Comparison of ENCODE assay signal across 8 cellular contexts in the genomic region with DNA sequence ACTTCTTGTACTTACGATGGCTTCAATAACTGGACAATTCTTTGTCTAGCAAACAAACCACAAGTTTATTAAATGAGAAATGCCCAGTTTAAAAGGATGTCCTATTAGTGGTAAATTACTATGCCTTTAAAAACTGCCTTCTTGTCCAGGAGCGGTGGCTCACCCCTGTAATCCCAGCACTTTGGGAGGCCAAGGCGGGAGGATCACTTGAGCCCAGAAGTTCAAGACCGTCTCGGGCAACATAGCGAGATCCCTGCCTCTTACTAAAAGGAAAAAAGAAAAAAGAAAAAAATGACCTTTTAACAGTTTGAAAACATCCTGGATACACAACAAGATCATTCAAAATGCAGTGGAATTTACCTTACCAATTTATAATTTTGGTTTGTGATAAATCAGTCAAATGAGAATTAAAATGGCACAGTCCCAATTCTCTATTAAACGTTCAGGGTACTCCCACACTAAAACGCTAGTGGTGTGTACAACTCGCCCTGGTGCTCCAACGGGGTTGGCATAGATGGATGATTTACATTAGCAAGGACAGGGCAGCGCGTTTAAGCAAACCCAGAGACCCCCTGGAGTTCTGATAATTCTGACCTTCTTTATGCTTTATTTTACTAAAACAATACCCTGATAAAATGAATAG. TPM values are rescaled to one million over a fixed set of nuclear protein-coding genes. Genes with fewer than 3 reads are reported as not detected.
A peak's percentile ranks its signal among the peaks of the same experiment; 100 is the strongest.
DNase-seq lines count a peak whose midpoint lies in the region; ATAC-seq and TF ChIP-seq lines count a peak whose summit lies in the region.

No MANE protein-coding gene starts in this region.

- H3K9ac ChIP-seq in HUES6 (ENCODE audit: low read length) = peak overlapping the region; percentile 99

- H3K9me3 ChIP-seq in HUES6 (ENCODE audit: control insufficient read depth, insufficient read depth, low read depth, low read length) (no peaks in the 10 kb centered on the region), upper lobe of left lung (no peaks in the 10 kb centered on the region)

- in situ Hi-C loops in astrocyte of the spinal cord (cut with HindIII; ENCODE audit: low sequenced_read_pairs) = no loop called here

- no peak for TF ChIP-seq EP300 in upper lobe of left lung (IDR thresholded peaks at IDR 0.05)

- H3K36me3 ChIP-seq in HUES6 (ENCODE audit: control insufficient read depth, insufficient read depth, low read length) = peaks cover 3% of the 10 kb centered on the region; the same call in 1 of the 2 replicates
- H3K36me3 ChIP-seq in upper lobe of left lung = peaks cover 0 to 1% (median 0%) of the 10 kb centered on the region in 4 donors

- H3K27ac ChIP-seq in HUES6 (ENCODE audit: low read depth, low read length) (peak overlapping the region; percentile 99), upper lobe of left lung (peak overlapping the region; percentile 98 to 100 (median 100))

- H3K4me3 ChIP-seq in AG09309 (ENCODE audit: control insufficient read depth, low read depth, low read length) = peak overlapping the region; percentile 58
- peak overlapping the region; percentile 87 for H3K4me3 ChIP-seq in HUES6 (ENCODE audit: low read depth, low read length)
- H3K4me3 ChIP-seq in astrocyte of the spinal cord (ENCODE audit: low read depth, low read length) = peak overlapping the region; percentile 58
- peak overlapping the region; percentile 49 to 98 (median 98) for H3K4me3 ChIP-seq in upper lobe of left lung

- DNase-seq in AG09309 (ENCODE audit: low read depth) (no peak), astrocyte of the spinal cord (ENCODE audit: low read depth, low spot score) (no peak), lung microvascular endothelial cell (ENCODE audit: low read depth in 2 of 2) (peak; percentile 48 to 58), upper lobe of left lung (no peak), KG1 (lab: John Stamatoyannopoulos, UW) (no peak)

- TF ChIP-seq CTCF in AG09309 (IDR thresholded peaks at IDR 0.05; ENCODE audit: control insufficient read depth, insufficient read depth, low read depth, low read length, missing control alignments) (no peak), astrocyte of the spinal cord (IDR thresholded peaks at IDR 0.05; ENCODE audit: low read depth, low read length) (no peak), upper lobe of left lung (IDR thresholded peaks at IDR 0.05) (no peak)

- WGBS in upper lobe of left lung, 2 donors = 27 to 28% methylated on average over 12 of the region's 12 CpGs

- H3K4me1 ChIP-seq in HUES6 (ENCODE audit: control insufficient read depth, insufficient read depth, low read length) (peaks cover 12% of the 10 kb centered on the region), upper lobe of left lung (peaks cover 38 to 48% (median 45%) of the 10 kb centered on the region in 4 donors)

- no peak for ATAC-seq in upper lobe of left lung (ENCODE audit: low FRiP score in 2 of 2)
- ATAC-seq in GM19397 (IDR thresholded peaks at IDR 0.05; ENCODE audit: unreplicated experiment) = no peak
- ATAC-seq in activated CD4-positive, CD25-positive, alpha-beta regulatory T cell treated with anti-CD3 and anti-CD28 coated beads, Interleukin-2, amount 50 U/mL, for 24 hours = no peak

- no peak for TF ChIP-seq POLR2A in upper lobe of left lung (IDR thresholded peaks at IDR 0.05)

- no peaks in the 10 kb centered on the region for H3K27me3 ChIP-seq in HUES6 (ENCODE audit: control insufficient read depth, insufficient read depth, low read length)
- no peaks in the 10 kb centered on the region for H3K27me3 ChIP-seq in upper lobe of left lung

RNA-seq across cellular contexts. Expression of a gene that starts 2.2 kb away (rescaled TPM):
- total RNA-seq in lung microvascular endothelial cell (4.8 and 6.0 TPM in 2 replicates), upper lobe of left lung (10 to 100 TPM in 3 of 6 donors, 1 to 10 TPM in 3; 4.2 to 18.5 (median 10.9) TPM)

Comparison
In these comparisons a context has a peak if more than half of its experiments do, and no peak if none do; other contexts are left out.
1. DNase-seq: peak in lung microvascular endothelial cell (2 of 2); none in AG09309 (single experiment), astrocyte of the spinal cord (single experiment), upper lobe of left lung (0 of 2) and KG1 (single experiment).
2. Peak in every context shown above with its lines, with median percentiles within 50 percentile points of each other: H3K4me3 ChIP-seq.